In the genomic region with DNA sequence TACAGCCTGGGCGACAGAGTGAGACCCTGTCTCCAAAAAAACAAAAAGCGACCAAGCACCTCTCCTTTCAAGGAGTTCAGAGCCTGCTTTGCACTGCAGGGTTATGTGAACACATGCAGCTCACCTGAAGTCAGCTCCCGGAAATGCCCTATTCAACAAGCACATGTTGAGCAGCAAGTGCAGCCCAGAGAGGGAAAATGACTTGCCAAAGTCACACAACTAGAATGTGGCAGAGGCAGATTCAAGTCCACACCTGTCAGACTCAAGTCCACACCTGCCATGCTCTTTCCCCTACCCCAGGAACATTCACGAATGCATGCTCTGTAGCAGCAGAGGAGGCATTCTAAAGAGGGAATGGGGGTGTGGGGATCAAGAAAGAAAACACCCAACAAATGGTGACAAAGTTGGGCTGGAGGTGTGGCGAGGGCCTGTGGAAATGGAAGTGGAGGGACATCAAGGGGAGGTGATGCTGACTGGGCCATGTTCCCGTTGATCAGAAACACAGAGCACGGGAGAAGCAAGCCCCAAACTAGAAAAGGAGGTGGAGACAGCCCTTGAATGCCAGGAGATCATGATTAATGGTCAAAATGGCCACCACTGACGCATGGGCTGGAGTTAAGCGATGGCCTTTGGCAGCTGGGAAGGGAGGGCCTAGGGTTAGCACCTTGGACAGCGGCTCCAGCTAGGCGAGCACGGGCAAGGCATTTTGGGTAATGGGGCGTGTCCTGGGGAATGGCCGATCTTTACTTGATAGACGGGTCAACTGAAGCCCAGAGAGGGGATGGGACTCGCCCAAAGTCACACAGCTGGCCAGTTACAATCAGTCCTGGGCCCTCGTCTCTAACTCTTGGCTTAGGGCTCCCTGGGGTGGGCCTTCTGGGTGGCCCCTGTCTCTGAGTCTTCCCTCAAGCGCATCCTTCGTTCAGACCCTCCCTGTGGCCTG, we compare ENCODE assay signal across 1 cellular context.
TF ChIP-seq lines count a peak whose summit lies in the region.

No MANE protein-coding gene starts in this region.

TF ChIP-seq in HepG2, 621 proteins besides CTCF, POLR2A, EP300 and RAD21 (continued from another document):
- TF ChIP-seq, protein P1, sequence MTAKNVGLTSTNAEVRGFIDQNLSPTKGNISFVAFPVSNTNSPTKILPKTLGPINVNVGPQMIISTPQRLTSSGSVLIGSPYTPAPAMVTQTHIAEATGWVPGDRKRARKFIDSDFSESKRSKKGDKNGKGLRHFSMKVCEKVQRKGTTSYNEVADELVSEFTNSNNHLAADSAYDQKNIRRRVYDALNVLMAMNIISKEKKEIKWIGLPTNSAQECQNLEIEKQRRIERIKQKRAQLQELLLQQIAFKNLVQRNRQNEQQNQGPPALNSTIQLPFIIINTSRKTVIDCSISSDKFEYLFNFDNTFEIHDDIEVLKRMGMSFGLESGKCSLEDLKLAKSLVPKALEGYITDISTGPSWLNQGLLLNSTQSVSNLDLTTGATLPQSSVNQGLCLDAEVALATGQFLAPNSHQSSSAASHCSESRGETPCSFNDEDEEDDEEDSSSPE (CRISPR knock-in tag; IDR thresholded peaks at IDR 0.05), result no peak
- TF ChIP-seq, protein P2, sequence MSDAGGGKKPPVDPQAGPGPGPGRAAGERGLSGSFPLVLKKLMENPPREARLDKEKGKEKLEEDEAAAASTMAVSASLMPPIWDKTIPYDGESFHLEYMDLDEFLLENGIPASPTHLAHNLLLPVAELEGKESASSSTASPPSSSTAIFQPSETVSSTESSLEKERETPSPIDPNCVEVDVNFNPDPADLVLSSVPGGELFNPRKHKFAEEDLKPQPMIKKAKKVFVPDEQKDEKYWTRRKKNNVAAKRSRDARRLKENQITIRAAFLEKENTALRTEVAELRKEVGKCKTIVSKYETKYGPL (CRISPR knock-in tag; IDR thresholded peaks at IDR 0.05), result no peak
- TF ChIP-seq SALL1 (CRISPR knock-in tag; IDR thresholded peaks at IDR 0.05), result peak; percentile 38; the same call in 1 of the 2 replicates
- TF ChIP-seq PRPF4 (IDR thresholded peaks at IDR 0.05; ENCODE audit: low read depth, low read length, poor library complexity, severe bottlenecking), result no peak
- no peak for TF ChIP-seq SMARCE1 (IDR thresholded peaks at IDR 0.05; ENCODE audit: borderline replicate concordance)
- TF ChIP-seq ZNF768 (CRISPR knock-in tag; IDR thresholded peaks at IDR 0.05), result peak; percentile 93
- 0 out of 2 replicates have a peak, but pooled peaks have one; percentile 31 for TF ChIP-seq ZBTB38 (CRISPR knock-in tag; IDR thresholded peaks at IDR 0.05)
- TF ChIP-seq GPN1 (CRISPR knock-in tag; IDR thresholded peaks at IDR 0.05; ENCODE audit: borderline replicate concordance), result no peak
- no peak for TF ChIP-seq EED (CRISPR knock-in tag; IDR thresholded peaks at IDR 0.05)
- TF ChIP-seq ZNF850 (CRISPR knock-in tag; conservative IDR thresholded peaks at IDR 0.05), result no peak
- TF ChIP-seq NFE2 (CRISPR knock-in tag; IDR thresholded peaks at IDR 0.05), result no peak
